8 cellular contexts compared by ENCODE assay signal in genomic region chr15:52183562-52184173, GRCh38. TPM values are rescaled to one million over a fixed set of nuclear protein-coding genes. Genes with fewer than 3 reads are reported as not detected.
DNase-seq lines count a peak whose midpoint lies in the region; ATAC-seq, FAIRE-seq and TF ChIP-seq lines count a peak whose summit lies in the region.

No MANE protein-coding gene starts in this region.

- 28% methylated on average over 2 of the region's 2 CpGs for WGBS in GM12878 (ENCODE audit: insufficient coverage, insufficient replicate concordance, low lambda C conversion rate, missing lambda C conversion rate)
- WGBS in lung, 2 donors: 71 to 78% methylated on average over 2 of the region's 2 CpGs
- 53% methylated on average over 2 of the region's 2 CpGs for WGBS in prostate gland

- CTCF ChIA-PET in GM12878 (lab: Yijun Ruan, JAX): interaction anchor here (0.7 to 10.0 kb wide), 34 partner anchors 10 to 551 kb away, joined by 3 to 235 read pairs (median 4); no protein-coding TSS in a partner anchor

- DNase-seq in DND-41 (no peak), HTR-8/SVneo (ENCODE audit: insufficient read length, low spot score) (peak; percentile 17), GM12878 (ENCODE audit: low read depth, low spot score) (no peak), lung (ENCODE audit: low spot score) (no peak), prostate gland (ENCODE audit: low spot score) (no peak), NCI-H128 (lab: John Stamatoyannopoulos, UW; ENCODE audit: unreplicated experiment) (no peak)

- 0 out of 2 replicates have a peak, but pooled peaks cover under 1% of the 10 kb centered on the region for H3K79me2 ChIP-seq in DND-41 (ENCODE audit: insufficient read depth, low read length)
- H3K79me2 ChIP-seq in GM12878 (ENCODE audit: control insufficient read depth, insufficient read depth, low read length): no peaks in the 10 kb centered on the region

- POLR2A ChIA-PET in GM12878 (lab: Charles Lee): interaction anchor here (0.5 to 1.0 kb wide), 3 partner anchors 10 to 40 kb away, joined by 3 read pairs; no protein-coding TSS in a partner anchor

- H3K36me3 ChIP-seq in DND-41 (ENCODE audit: insufficient read depth, low read length) (no peaks in the 10 kb centered on the region), GM12878 (ENCODE audit: control insufficient read depth in 2 of 2, insufficient read depth in 2 of 2, low read length in 1 of 2) (no peaks in the 10 kb centered on the region), lung (ENCODE audit: control insufficient read depth in 2 of 2, insufficient read depth in 2 of 2, low read length in 2 of 2) (no peaks in the 10 kb centered on the region), prostate gland (no peaks in the 10 kb centered on the region)

- H3K9me3 ChIP-seq in DND-41 (ENCODE audit: insufficient read depth, low read length, severe bottlenecking) (no peaks in the 10 kb centered on the region), GM12878 (replicated peaks; ENCODE audit: control insufficient read depth, insufficient read depth, low read length) (no peaks in the 10 kb centered on the region), lung (ENCODE audit: control insufficient read depth in 2 of 2, insufficient read depth in 1 of 2, low read length in 1 of 2) (no peaks in the 10 kb centered on the region), prostate gland (no peaks in the 10 kb centered on the region)

- peak; percentile 33 for TF ChIP-seq RAD21 in GM12878 (IDR thresholded peaks at IDR 0.05; ENCODE audit: insufficient read depth, low read depth, low read length)

- RAD21 ChIA-PET in GM12878 (lab: Charles Lee; ENCODE audit: unreplicated experiment): interaction anchor here (0.8 to 2.6 kb wide), 16 partner anchors 10 to 280 kb away, joined by 3 to 43 read pairs (median 5); partner anchors contain the start of gene LEO1

- H3K27ac ChIP-seq in DND-41 (ENCODE audit: low read length) (no peak overlapping the region), GM12878 (ENCODE audit: control insufficient read depth, insufficient read depth) (no peak overlapping the region), lung (ENCODE audit: low read depth in 1 of 2, low read length in 1 of 2) (no peak overlapping the region), prostate gland (no peak overlapping the region)

- no peaks in the 10 kb centered on the region for H3K27me3 ChIP-seq in DND-41 (ENCODE audit: insufficient read depth, low read length, poor library complexity)
- H3K27me3 ChIP-seq in GM12878 (replicated peaks in 1 of 2; ENCODE audit: control insufficient read depth in 2 of 2, insufficient read depth in 2 of 2, low read length in 1 of 2): no peaks in the 10 kb centered on the region
- H3K27me3 ChIP-seq in lung (ENCODE audit: control insufficient read depth, insufficient read depth): no peaks in the 10 kb centered on the region
- H3K27me3 ChIP-seq in prostate gland (replicated peaks; ENCODE audit: insufficient read depth): no peaks in the 10 kb centered on the region

- H3K9ac ChIP-seq in DND-41 (ENCODE audit: low read depth, low read length) (no peak overlapping the region), GM12878 (ENCODE audit: control insufficient read depth, insufficient read depth, low read length) (no peak overlapping the region)

- H3K4me2 ChIP-seq in DND-41 (ENCODE audit: insufficient read depth, low read length) (no peak overlapping the region), GM12878 (ENCODE audit: control insufficient read depth, insufficient read depth) (no peak overlapping the region)

- FAIRE-seq in HTR-8/SVneo (lab: Jason Lieb, UNC): no peak
- FAIRE-seq in GM12878 (lab: Jason Lieb, UNC): peak; percentile 27

- in situ Hi-C loops in GM12878 (cut with MboI): no loop called here

- H2AFZ ChIP-seq in DND-41 (ENCODE audit: low read depth, low read length) (no peak overlapping the region), GM12878 (ENCODE audit: control insufficient read depth, low read depth, low read length) (no peak overlapping the region)

- TF ChIP-seq CTCF in DND-41 (IDR thresholded peaks at IDR 0.05; ENCODE audit: borderline replicate concordance, extremely low read depth, low read length, poor library complexity, severe bottlenecking) (peak; percentile 43), GM12878 (IDR thresholded peaks at IDR 0.05 in 2 of 3, conservative IDR thresholded peaks at IDR 0.05 in 1 of 3; ENCODE audit: control insufficient read depth in 2 of 3, extremely low read depth in 1 of 3, insufficient read depth in 1 of 3, low read depth in 3 of 3, low read length in 3 of 3) (peak; percentile 62 to 74 (median 72)), lung (IDR thresholded peaks at IDR 0.05; ENCODE audit: control extremely low read depth, extremely low read depth) (peak; percentile 12), prostate gland (IDR thresholded peaks at IDR 0.05) (peak in 2 of 4 experiments; percentile 35 to 43)

- no peak for TF ChIP-seq EP300 in GM12878 (IDR thresholded peaks at IDR 0.05; ENCODE audit: borderline replicate concordance in 1 of 2, control insufficient read depth in 1 of 2, low read depth in 2 of 2, low read length in 2 of 2)

- SMC1A ChIA-PET in GM12878 (lab: Charles Lee; ENCODE audit: uncharacterized antibody, unreplicated experiment): interaction anchor here (0.6 to 4.8 kb wide), 28 partner anchors 10 to 552 kb away, joined by 3 to 93 read pairs (median 4); no protein-coding TSS in a partner anchor

- H3K4me3 ChIP-seq in DND-41 (ENCODE audit: low read depth in 1 of 2, low read length in 2 of 2) (no peak overlapping the region), GM12878 (no peak overlapping the region), lung (no peak overlapping the region), prostate gland (no peak overlapping the region)

- peaks cover 17% of the 10 kb centered on the region for H3K4me1 ChIP-seq in DND-41 (ENCODE audit: insufficient read depth, low read length)
- peaks cover 7% of the 10 kb centered on the region for H3K4me1 ChIP-seq in GM12878 (ENCODE audit: control insufficient read depth, insufficient read depth, low read length)
- H3K4me1 ChIP-seq in lung (ENCODE audit: control insufficient read depth in 2 of 2, insufficient read depth in 2 of 2, low read length in 2 of 2): peaks cover 0 to 5% of the 10 kb centered on the region in 2 donors
- H3K4me1 ChIP-seq in prostate gland (replicated peaks): no peaks in the 10 kb centered on the region

- BruUV-seq in GM12878 (replicated peaks; lab: Mats Ljungman, UMichigan): no TSS peak

- ATAC-seq in DND-41 (ENCODE audit: insufficient read depth, low read depth) (no peak), GM12878 (peak; percentile 13; the same call in 1 of the 3 replicates), lung (ENCODE audit: insufficient read depth, low FRiP score) (no peak), HG03378 (IDR thresholded peaks at IDR 0.05; ENCODE audit: unreplicated experiment) (no peak), GM18517 (IDR thresholded peaks at IDR 0.05; ENCODE audit: unreplicated experiment) (no peak)

- TF ChIP-seq POLR2A in GM12878 (IDR thresholded peaks at IDR 0.05; ENCODE audit: low read depth, low read length) (no peak), prostate gland (IDR thresholded peaks at IDR 0.05) (no peak)

- intact Hi-C loops in GM12878 (cut with micrococcal nuclease; ENCODE audit: unreplicated experiment): loop anchor here (1.0 to 10.0 kb wide), 3 partner anchors 25 to 551 kb away; no protein-coding TSS in a partner anchor
- intact Hi-C loops in prostate gland (cut with DNase I): no loop called here

- H4K20me1 ChIP-seq in DND-41 (ENCODE audit: insufficient read depth, low read length): no peaks in the 10 kb centered on the region
- no peaks in the 10 kb centered on the region for H4K20me1 ChIP-seq in GM12878 (ENCODE audit: control insufficient read depth, insufficient read depth)

TF ChIP-seq in GM12878, 131 proteins besides CTCF, POLR2A, EP300 and RAD21 (continues in another document):
- TF ChIP-seq PBX3 (IDR thresholded peaks at IDR 0.05; ENCODE audit: insufficient replicate concordance, low read depth, low read length): no peak

RNA-seq across cellular contexts. Expression of gene GNB5, which starts 7.5 kb away (rescaled TPM):
- 24.0 and 28.5 TPM in 2 replicates for total RNA-seq in GM12878 (2013; cell fraction: nucleolus; rRNA removed)
- total RNA-seq in GM12878 (2014; rRNA removed) (16.8 and 18.4 TPM in 2 replicates), GM12878 (2014; rRNA removed; fragmentation: Illumina TruSeq; extraction: Trizol) (10.0 and 10.4 TPM in 2 replicates), GM12878 (2021) (16.8 and 16.9 TPM in 2 replicates), lung (10 to 100 TPM; 13.7 to 21.5 TPM), prostate gland (10 to 100 TPM; 23.3 to 85.7 TPM)
- 6.4 TPM for polyA plus RNA-seq in GM12878 (2011; ENCODE audit: low read depth)
- polyA plus RNA-seq in GM12878 (2011; rRNA removed) (11.3 and 14.6 TPM in 2 replicates), GM12878 (2014; fragmentation: Illumina TruSeq; extraction: Trizol) (10.4 and 10.6 TPM in 2 replicates), GM12878 (2014; fragmentation: Nextera tagmentation; extraction: Ambion mirVana) (1 to 10 TPM; 2.4 to 4.7 TPM), GM12878 (2014; rRNA removed) (15.8 and 15.9 TPM in 2 replicates), GM12878 (2016; fragmentation: Nextera tagmentation; extraction: Ambion mirVana) (10 to 100 TPM; 23.4 to 25.9 TPM), lung (1 to 10 TPM; 8.0 to 8.8 TPM)
- 17.2 and 19.4 TPM in 2 replicates for polyA plus RNA-seq in GM12878 (2011; cell fraction: cytosol; rRNA removed)
- 10.7 and 15.2 TPM in 2 replicates for polyA plus RNA-seq in GM12878 (2011; cell fraction: nucleus; rRNA removed)
- polyA plus RNA-seq in GM12878 (2012): 10.1 and 11.5 TPM in 2 replicates
- polyA minus RNA-seq in GM12878 (2011; rRNA and poly(A)+ RNA removed): 19.8 and 21.5 TPM in 2 replicates
- 5.9 and 9.5 TPM in 2 replicates for polyA minus RNA-seq in GM12878 (2011; cell fraction: cytosol; rRNA and poly(A)+ RNA removed)
- polyA minus RNA-seq in GM12878 (2011; cell fraction: nucleus; rRNA and poly(A)+ RNA removed): 8.0 and 14.6 TPM in 2 replicates
